In the genomic region with DNA sequence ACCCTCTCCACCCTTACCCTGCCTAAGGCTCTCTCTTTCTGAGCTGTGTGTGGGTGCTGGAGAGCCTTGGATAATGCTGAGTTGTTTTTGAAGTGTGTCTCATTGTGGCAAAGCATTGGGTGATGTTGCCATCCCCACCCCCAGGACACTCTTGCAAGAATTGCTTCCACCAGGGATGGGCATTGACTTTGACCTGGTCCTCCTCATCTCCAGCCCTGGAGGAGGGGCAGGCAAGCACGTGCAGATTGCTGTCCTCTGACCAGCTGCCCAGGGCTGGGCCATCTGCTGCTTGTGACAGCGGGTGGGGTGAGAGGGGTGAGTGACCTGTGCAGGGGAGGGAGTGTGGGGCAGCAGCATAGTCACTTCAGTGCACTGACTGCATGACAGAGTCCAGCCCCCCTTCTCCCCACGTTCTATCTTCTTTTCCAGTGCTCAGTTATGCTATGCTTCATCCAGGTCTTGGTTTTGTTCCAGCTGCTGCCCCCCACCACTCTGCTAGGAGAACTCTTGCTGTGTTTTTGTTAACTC, we compare ENCODE assay signal across 1 cellular context.
TF ChIP-seq lines count a peak whose summit lies in the region.

No MANE protein-coding gene starts in this region.

TF ChIP-seq in GM23338, 12 proteins besides CTCF, POLR2A, EP300 and RAD21 (continued from another document):
- TF ChIP-seq ZNF462 (CRISPR knock-in tag; IDR thresholded peaks at IDR 0.05) = no peak
- no peak for TF ChIP-seq CREB1 (CRISPR knock-in tag; IDR thresholded peaks at IDR 0.05; ENCODE audit: low read depth)
- no peak for TF ChIP-seq NANOG (IDR thresholded peaks at IDR 0.05; ENCODE audit: borderline replicate concordance)
TF ChIP-seq in GM23338: peak in this region for 0.
